1 cellular context compared by ENCODE assay signal in the genomic region with DNA sequence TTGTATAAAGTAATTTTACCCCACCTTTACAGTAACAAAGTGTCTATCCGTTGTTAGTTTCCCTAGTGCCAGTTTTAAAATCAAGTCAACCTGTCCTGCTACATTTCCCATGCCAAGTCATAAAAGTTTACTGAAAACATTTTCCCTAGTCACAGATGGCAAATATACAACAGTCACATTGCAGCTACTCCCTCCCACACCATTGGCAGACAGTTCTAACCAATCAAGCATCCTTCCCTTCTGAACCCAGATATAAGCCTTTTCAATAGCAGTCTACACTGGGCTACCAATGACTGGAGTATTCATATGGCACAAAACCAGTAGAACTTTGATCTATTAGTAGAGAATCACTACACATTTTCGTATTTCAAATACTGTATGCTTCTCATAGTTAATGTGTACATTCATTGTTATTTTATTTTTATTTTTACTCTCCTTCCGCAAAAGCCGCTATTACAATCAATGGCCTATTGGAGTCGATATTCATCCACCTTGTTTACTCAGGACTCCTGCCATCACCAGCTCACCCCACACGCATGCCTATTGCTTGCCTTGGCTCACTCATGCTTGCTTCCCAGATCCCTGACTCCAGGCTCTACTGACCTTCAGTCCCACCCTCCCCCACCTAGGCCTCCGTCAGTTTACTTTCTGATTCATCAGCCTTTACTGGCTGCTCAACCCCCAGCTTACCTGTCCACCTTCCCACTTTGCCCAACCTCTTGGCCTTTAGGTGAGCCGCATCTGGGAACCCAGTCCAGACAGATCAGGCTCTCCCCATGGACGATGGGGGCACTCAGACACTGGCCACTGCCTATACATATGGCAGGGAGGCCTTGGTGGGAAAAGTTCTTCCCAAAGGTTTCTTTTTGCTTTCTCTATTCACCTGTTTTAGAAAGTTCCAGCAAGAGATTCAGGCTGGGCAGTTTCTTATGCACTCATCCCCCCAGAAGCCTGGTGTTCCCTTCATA.
TF ChIP-seq lines count a peak whose summit lies in the region.

No MANE protein-coding gene starts in this region.

TF ChIP-seq in liver, 16 proteins besides CTCF, POLR2A, EP300 and RAD21 (continued from another document):
- TF ChIP-seq, protein P1, sequence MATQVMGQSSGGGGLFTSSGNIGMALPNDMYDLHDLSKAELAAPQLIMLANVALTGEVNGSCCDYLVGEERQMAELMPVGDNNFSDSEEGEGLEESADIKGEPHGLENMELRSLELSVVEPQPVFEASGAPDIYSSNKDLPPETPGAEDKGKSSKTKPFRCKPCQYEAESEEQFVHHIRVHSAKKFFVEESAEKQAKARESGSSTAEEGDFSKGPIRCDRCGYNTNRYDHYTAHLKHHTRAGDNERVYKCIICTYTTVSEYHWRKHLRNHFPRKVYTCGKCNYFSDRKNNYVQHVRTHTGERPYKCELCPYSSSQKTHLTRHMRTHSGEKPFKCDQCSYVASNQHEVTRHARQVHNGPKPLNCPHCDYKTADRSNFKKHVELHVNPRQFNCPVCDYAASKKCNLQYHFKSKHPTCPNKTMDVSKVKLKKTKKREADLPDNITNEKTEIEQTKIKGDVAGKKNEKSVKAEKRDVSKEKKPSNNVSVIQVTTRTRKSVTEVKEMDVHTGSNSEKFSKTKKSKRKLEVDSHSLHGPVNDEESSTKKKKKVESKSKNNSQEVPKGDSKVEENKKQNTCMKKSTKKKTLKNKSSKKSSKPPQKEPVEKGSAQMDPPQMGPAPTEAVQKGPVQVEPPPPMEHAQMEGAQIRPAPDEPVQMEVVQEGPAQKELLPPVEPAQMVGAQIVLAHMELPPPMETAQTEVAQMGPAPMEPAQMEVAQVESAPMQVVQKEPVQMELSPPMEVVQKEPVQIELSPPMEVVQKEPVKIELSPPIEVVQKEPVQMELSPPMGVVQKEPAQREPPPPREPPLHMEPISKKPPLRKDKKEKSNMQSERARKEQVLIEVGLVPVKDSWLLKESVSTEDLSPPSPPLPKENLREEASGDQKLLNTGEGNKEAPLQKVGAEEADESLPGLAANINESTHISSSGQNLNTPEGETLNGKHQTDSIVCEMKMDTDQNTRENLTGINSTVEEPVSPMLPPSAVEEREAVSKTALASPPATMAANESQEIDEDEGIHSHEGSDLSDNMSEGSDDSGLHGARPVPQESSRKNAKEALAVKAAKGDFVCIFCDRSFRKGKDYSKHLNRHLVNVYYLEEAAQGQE (IDR thresholded peaks at IDR 0.05) = peak; percentile 68
- TF ChIP-seq TAF1 (conservative IDR thresholded peaks at IDR 0.05) (no peak), HNF4G (IDR thresholded peaks at IDR 0.05) (peak; percentile 40), YY1 (IDR thresholded peaks at IDR 0.05) (peak; percentile 87), GABPA (IDR thresholded peaks at IDR 0.05 in 1 of 2, conservative IDR thresholded peaks at IDR 0.05 in 1 of 2) (peak in 1 of 2 donors; percentile 26), FOXA2 (IDR thresholded peaks at IDR 0.05) (peak; percentile 100), SP1 (IDR thresholded peaks at IDR 0.05) (peak; percentile 93), HNF4A (conservative IDR thresholded peaks at IDR 0.05) (peak; percentile 76 to 93), NR2F2 (IDR thresholded peaks at IDR 0.05) (peak; percentile 21), JUND (IDR thresholded peaks at IDR 0.05) (peak; percentile 87 to 98), FOXA1 (IDR thresholded peaks at IDR 0.05) (peak; percentile 99), EGR1 (IDR thresholded peaks at IDR 0.05; ENCODE audit: low read depth in 2 of 2) (peak in 1 of 2 donors; percentile 72), RXRA (IDR thresholded peaks at IDR 0.05) (peak; percentile 79 to 96)
- TF ChIP-seq, protein P2, sequence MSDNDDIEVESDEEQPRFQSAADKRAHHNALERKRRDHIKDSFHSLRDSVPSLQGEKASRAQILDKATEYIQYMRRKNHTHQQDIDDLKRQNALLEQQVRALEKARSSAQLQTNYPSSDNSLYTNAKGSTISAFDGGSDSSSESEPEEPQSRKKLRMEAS (IDR thresholded peaks at IDR 0.05) = peak; percentile 90
- TF ChIP-seq, protein P3, sequence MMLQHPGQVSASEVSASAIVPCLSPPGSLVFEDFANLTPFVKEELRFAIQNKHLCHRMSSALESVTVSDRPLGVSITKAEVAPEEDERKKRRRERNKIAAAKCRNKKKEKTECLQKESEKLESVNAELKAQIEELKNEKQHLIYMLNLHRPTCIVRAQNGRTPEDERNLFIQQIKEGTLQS (IDR thresholded peaks at IDR 0.05) = peak; percentile 71
